Comparison of ENCODE assay signal across 25 cellular contexts in the genomic region with DNA sequence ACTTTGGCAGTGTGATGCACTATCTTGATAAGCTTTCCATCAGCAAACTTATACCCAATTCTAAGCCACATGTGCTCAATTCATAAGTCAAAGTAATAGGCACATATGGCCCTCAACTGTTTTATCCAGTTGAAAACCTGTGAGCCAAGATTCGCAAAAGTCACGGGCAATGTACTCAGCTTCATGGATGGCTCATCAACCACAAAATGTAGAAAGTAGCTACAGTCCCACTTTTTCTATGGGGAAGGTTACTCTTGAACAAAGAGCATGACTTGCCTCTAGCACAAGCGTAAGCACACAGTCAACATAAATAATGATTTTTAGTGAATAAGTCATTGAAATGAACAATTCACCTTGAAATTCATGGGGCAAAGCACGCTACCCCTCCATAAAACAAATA. TPM values are rescaled to one million over a fixed set of nuclear protein-coding genes. Genes with fewer than 3 reads are reported as not detected.
DNase-seq lines count a peak whose midpoint lies in the region; ATAC-seq, FAIRE-seq and TF ChIP-seq lines count a peak whose summit lies in the region.
"Had no signal": no experiment of that assay in that cellular context is flagged by ENCODE, and none has a peak within 500 bp of the region (broad histone marks: within the 10 kb centered on the region; RNA-seq: fewer than 3 reads in every experiment).

No MANE protein-coding gene starts in this region.

- H3K4me3 ChIP-seq in PC-3 (ENCODE audit: low read length) (no peak overlapping the region), astrocyte (ENCODE audit: insufficient read depth, low read depth, low read length) (no peak overlapping the region)
- H3K4me3 ChIP-seq: BLaER1 treated with 17β-estradiol and CSF1 and Interleukin-3, amounts not matched to agents 10 nM and 100 nM; GM12878; GM23248 had no signal

- POLR2A ChIA-PET in PC-3 (lab: Charles Lee; ENCODE audit: unreplicated experiment) = no interaction called here

- ATAC-seq in PC-3 = peak; percentile 22; the same call in 1 of the 2 replicates
- no peak for ATAC-seq in HG03432 (IDR thresholded peaks at IDR 0.05; ENCODE audit: unreplicated experiment)
- ATAC-seq: GM12878 had no signal

- H3K36me3 Mint-ChIP-seq in astrocyte (ENCODE audit: low read depth, unreplicated experiment) = no peaks in the 10 kb centered on the region
- H3K36me3 Mint-ChIP-seq: CD14-positive monocyte; CD8-positive, alpha-beta memory T cell had no signal

- H3K27me3 ChIP-seq in PC-3 (ENCODE audit: low read length) = no peaks in the 10 kb centered on the region
- no peaks in the 10 kb centered on the region for H3K27me3 ChIP-seq in astrocyte (ENCODE audit: insufficient read depth, low read length)
- H3K27me3 ChIP-seq: BE2C; BLaER1 treated with 17β-estradiol and CSF1 and Interleukin-3, amounts not matched to agents 10 nM and 100 nM had no signal

- no peaks in the 10 kb centered on the region for H3F3A ChIP-seq in PC-3 (ENCODE audit: low read length, unreplicated experiment)

- H3K9ac ChIP-seq in PC-3 (ENCODE audit: low read length) (no peak overlapping the region), astrocyte (ENCODE audit: low read length) (no peak overlapping the region)
- H3K9ac ChIP-seq: BLaER1 treated with 17β-estradiol and CSF1 and Interleukin-3, amounts not matched to agents 10 nM and 100 nM; GM23248 had no signal

- H3K4me1 ChIP-seq in PC-3 (ENCODE audit: insufficient read depth, low read length) (no peaks in the 10 kb centered on the region; the same call in 1 of the 2 replicates), astrocyte (ENCODE audit: insufficient read depth, low read length) (peaks cover 6% of the 10 kb centered on the region)
- H3K4me1 ChIP-seq: BE2C had no signal

- no peak overlapping the region for H3K27ac Mint-ChIP-seq in astrocyte (ENCODE audit: unreplicated experiment)
- H3K27ac Mint-ChIP-seq: CD14-positive monocyte; CD4-positive, alpha-beta T cell; CD8-positive, alpha-beta memory T cell had no signal

- no peak overlapping the region for H3K4me2 ChIP-seq in PC-3 (ENCODE audit: low read length)
- H3K4me2 ChIP-seq in astrocyte (ENCODE audit: low read length) = no peak overlapping the region
- H3K4me2 ChIP-seq: BLaER1 treated with 17β-estradiol and CSF1 and Interleukin-3, amounts not matched to agents 10 nM and 100 nM had no signal

- H3K36me3 ChIP-seq in PC-3 (ENCODE audit: low read depth, low read length) (no peaks in the 10 kb centered on the region), astrocyte (ENCODE audit: insufficient read depth, low read length) (no peaks in the 10 kb centered on the region)
- H3K36me3 ChIP-seq: BE2C had no signal

- no TSS peak for BruUV-seq in PC-3 (replicated peaks; lab: Mats Ljungman, UMichigan)

- H3K27ac ChIP-seq in PC-3 (ENCODE audit: low read length) (peak overlapping the region; percentile 45), astrocyte (ENCODE audit: low read depth, low read length) (no peak overlapping the region)
- H3K27ac ChIP-seq: 22Rv1; BLaER1 treated with 17β-estradiol and CSF1 and Interleukin-3, amounts not matched to agents 10 nM and 100 nM; GM23248 had no signal

- H3K9me2 ChIP-seq in PC-3 (replicated peaks; ENCODE audit: low read length) = no peaks in the 10 kb centered on the region

- H4K20me1 ChIP-seq in PC-3 (ENCODE audit: low read length) = no peaks in the 10 kb centered on the region
- H4K20me1 ChIP-seq in astrocyte (ENCODE audit: insufficient read depth, low read length) = no peaks in the 10 kb centered on the region
- H4K20me1 ChIP-seq: BLaER1 treated with 17β-estradiol and CSF1 and Interleukin-3, amounts not matched to agents 10 nM and 100 nM had no signal

- H3K27me3 Mint-ChIP-seq in astrocyte (ENCODE audit: low read depth, unreplicated experiment) = no peaks in the 10 kb centered on the region
- H3K27me3 Mint-ChIP-seq: CD4-positive, alpha-beta T cell; CD8-positive, alpha-beta memory T cell had no signal

- intact Hi-C loops in PC-3 (cut with micrococcal nuclease) = no loop called here

- TF ChIP-seq CTCF in PC-3 (conservative IDR thresholded peaks at IDR 0.05; ENCODE audit: low read depth, low read length) = no peak
- TF ChIP-seq CTCF in astrocyte (IDR thresholded peaks at IDR 0.05; ENCODE audit: insufficient read depth, low read depth, low read length) = no peak

- H3K79me2 ChIP-seq in PC-3 (ENCODE audit: low read length) (no peaks in the 10 kb centered on the region), astrocyte (ENCODE audit: insufficient read depth, low read length) (no peaks in the 10 kb centered on the region)

- no peaks in the 10 kb centered on the region for H3K4me1 Mint-ChIP-seq in astrocyte (ENCODE audit: low read depth, unreplicated experiment)
- H3K4me1 Mint-ChIP-seq: CD14-positive monocyte; CD8-positive, alpha-beta memory T cell had no signal

- DNase-seq in AG08396 (ENCODE audit: low spot score) = peak; percentile 12
- DNase-seq in PC-3 = peak; percentile 46
- DNase-seq in astrocyte (ENCODE audit: low read depth) = peak; percentile 10
- DNase-seq in iPS-NIHi11 (ENCODE audit: low spot score) = no peak
- no peak for DNase-seq in RCC 7860 (ENCODE audit: low spot score)
- DNase-seq: AML-193; BE2C; CD4-positive, alpha-beta T cell; CD8-positive, alpha-beta memory T cell; DMS 273 treated with DMSO at 0.1 percent for 48 hours; DMS79; EL; GDM1; GM23248; H7; HCEC 1CT had no signal

- CTCF ChIA-PET in PC-3 (lab: Charles Lee) = no interaction called here

- H3K4me3 Mint-ChIP-seq in astrocyte (ENCODE audit: unreplicated experiment) = no peak overlapping the region
- H3K4me3 Mint-ChIP-seq: CD14-positive monocyte; CD4-positive, alpha-beta T cell; CD8-positive, alpha-beta memory T cell had no signal

- H3K9me3 ChIP-seq in PC-3 (ENCODE audit: low read length) (no peaks in the 10 kb centered on the region), astrocyte (ENCODE audit: insufficient read depth, low read depth, low read length) (no peaks in the 10 kb centered on the region)
- H3K9me3 ChIP-seq: BE2C had no signal

- H2AFZ ChIP-seq in PC-3 (ENCODE audit: low read length) = no peak overlapping the region
- no peak overlapping the region for H2AFZ ChIP-seq in astrocyte (ENCODE audit: low read depth, low read length)
- H2AFZ ChIP-seq: GM23248 had no signal

- FAIRE-seq in astrocyte (lab: Jason Lieb, UNC) (peak; percentile 87), RCC 7860 (lab: Jason Lieb, UNC) (no peak)
- FAIRE-seq: A204.1, D721Med, GM12878, GM19239 had no signal

- H3K9me3 Mint-ChIP-seq in astrocyte (ENCODE audit: unreplicated experiment) = no peaks in the 10 kb centered on the region
- H3K9me3 Mint-ChIP-seq: CD4-positive, alpha-beta T cell had no signal

RNA-seq across cellular contexts. Expression of gene DDX53, which starts 25.1 kb away (rescaled TPM):
- total RNA-seq in PC-3 (2014; rRNA removed) = not detected in 2 replicates
- total RNA-seq in astrocyte = not detected in 2 replicates
- total RNA-seq: CD4-positive, alpha-beta T cell; CD8-positive, alpha-beta memory T cell; GM12878; GM23248; H1; H7 had no signal

Comparison
In these comparisons a context has a peak if more than half of its experiments do, and no peak if none do; other contexts are left out.
1. DNase-seq: peak in AG08396 (single experiment), PC-3 (single experiment) and astrocyte (single experiment); none in iPS-NIHi11 (single experiment) and RCC 7860 (single experiment).